In genomic region chr10:55263327-55263726, GRCh38 we compare ENCODE assay signal across 21 cellular contexts.
"Had no signal": no experiment of that assay in that cellular context is flagged by ENCODE, and none has a peak within 500 bp of the region (broad histone marks: within the 10 kb centered on the region; RNA-seq: fewer than 3 reads in every experiment).

No MANE protein-coding gene starts in this region.

- H3K9me3 ChIP-seq: esophagus muscularis mucosa, heart right ventricle, left ventricle myocardium inferior, pancreas, psoas muscle, stomach, thyroid gland, upper lobe of left lung had no signal

- H3K27me3 ChIP-seq: heart right ventricle, pancreas, stomach, thyroid gland, upper lobe of left lung had no signal

- FAIRE-seq: bronchial epithelial cell, islet of Langerhans, pancreas had no signal

- H3K36me3 ChIP-seq: esophagus muscularis mucosa, heart right ventricle, left ventricle myocardium inferior, pancreas, stomach, thyroid gland, upper lobe of left lung had no signal

- ATAC-seq: heart right ventricle; naive thymus-derived CD4-positive, alpha-beta T cell; psoas muscle; T-helper 17 cell had no signal

- H3K4me1 ChIP-seq: esophagus muscularis mucosa, heart right ventricle, left ventricle myocardium inferior, pancreas, psoas muscle, stomach, thyroid gland, upper lobe of left lung had no signal

- H3K4me3 ChIP-seq: esophagus muscularis mucosa, heart right ventricle, left ventricle myocardium inferior, pancreas, psoas muscle, smooth muscle cell, stomach, thyroid gland, upper lobe of left lung had no signal

- DNase-seq: activated CD4-positive, alpha-beta memory T cell treated with anti-CD3 and anti-CD28 coated beads for 36 hours; activated CD4-positive, alpha-beta T cell treated with anti-CD3 and anti-CD28 coated beads, Interleukin-2, amount 10 ng/mL, durations not matched to agents 24 days and 14 days; activated CD4-positive, CD25-positive, alpha-beta regulatory T cell treated with anti-CD3 and anti-CD28 coated beads, Interleukin-2, amount 50 U/mL, for 72 hours; activated T-cell treated with anti-CD3 and anti-CD28 coated beads, Interleukin-2, amount 50 U/mL, for 48 hours; heart right ventricle; left ventricle myocardium inferior; midbrain; naive thymus-derived CD4-positive, alpha-beta T cell; psoas muscle; stimulated activated CD4-positive, alpha-beta T cell treated with anti-CD3 and anti-CD28 coated beads, Interleukin-2, amount 100 ng/mL, for 24 hours; stimulated activated naive B cell treated with anti-CD40 and anti-IgM and Interleukin-4, amounts not matched to agents 10 μg/mL and 1 μg/mL and 100 μg/mL, for 72 hours; stomach; T-helper 17 cell; T1000; upper lobe of left lung had no signal

- H3K27ac ChIP-seq: esophagus muscularis mucosa, heart right ventricle, left ventricle myocardium inferior, pancreas, psoas muscle, stomach, thyroid gland, upper lobe of left lung had no signal

- H3K4me2 ChIP-seq: smooth muscle cell had no signal
